Comparison of ENCODE assay signal across 8 cellular contexts in the genomic region with DNA sequence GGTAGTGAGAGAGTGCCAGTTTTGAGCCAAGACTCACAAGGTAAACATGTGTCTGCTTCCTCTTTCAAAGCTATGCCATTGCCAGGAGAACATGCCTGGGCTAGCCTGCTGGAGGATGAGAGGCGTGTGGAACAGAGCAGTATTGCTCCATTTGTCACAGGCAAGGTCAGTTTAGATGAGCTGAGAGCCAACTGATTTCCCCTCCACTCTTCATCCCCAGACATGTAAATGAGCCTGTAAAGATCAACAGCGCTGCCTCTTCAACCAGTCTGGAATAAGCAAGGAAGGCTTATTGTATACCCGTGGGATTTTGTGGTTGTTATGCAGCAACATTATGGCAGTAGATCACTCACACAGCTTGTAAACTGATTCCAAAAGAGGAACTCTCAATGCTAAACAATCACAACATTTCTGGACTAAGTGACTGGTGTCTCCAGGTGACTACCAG. TPM values are rescaled to one million over a fixed set of nuclear protein-coding genes. Genes with fewer than 3 reads are reported as not detected.
DNase-seq lines count a peak whose midpoint lies in the region; ATAC-seq and TF ChIP-seq lines count a peak whose summit lies in the region.

No MANE protein-coding gene starts in this region.

- H3K4me1 ChIP-seq in sigmoid colon, result peaks cover 0 to 7% (median 3%) of the 10 kb centered on the region in 4 donors

- DNase-seq in AG10803 (ENCODE audit: low read depth) (peak; percentile 78), NCI-H187 (lab: John Stamatoyannopoulos, UW) (peak; percentile 38 to 58), dedifferentiated amniotic fluid mesenchymal stem cell (ENCODE audit: extremely low spot score) (peak; percentile 29), NCI-H1048 (lab: John Stamatoyannopoulos, UW) (no peak), sigmoid colon (no peak), CD14-positive monocyte (ENCODE audit: low spot score) (no peak), sciatic nerve (ENCODE audit: low spot score) (no peak)

- H3K27ac ChIP-seq in sigmoid colon, result no peak overlapping the region

- H3K4me3 Mint-ChIP-seq in CD14-positive monocyte, result no peak overlapping the region

- H3K36me3 ChIP-seq in sigmoid colon, result no peaks in the 10 kb centered on the region

- no peak overlapping the region for H3K4me3 ChIP-seq in AG10803 (ENCODE audit: low read length)
- H3K4me3 ChIP-seq in sigmoid colon, result no peak overlapping the region

- H3K27ac Mint-ChIP-seq in CD14-positive monocyte, result no peak overlapping the region

- TF ChIP-seq CTCF in AG10803 (conservative IDR thresholded peaks at IDR 0.05; ENCODE audit: low read length) (no peak), sigmoid colon (IDR thresholded peaks at IDR 0.05) (no peak), CD14-positive monocyte (IDR thresholded peaks at IDR 0.05) (no peak)

- H3K27me3 Mint-ChIP-seq in CD14-positive monocyte (ENCODE audit: low read depth in 3 of 3), result peaks cover 13 to 31% (median 22%) of the 10 kb centered on the region in 3 donors

- peaks cover 0 to 5% (median 0%) of the 10 kb centered on the region in 7 donors for H3K9me3 Mint-ChIP-seq in CD14-positive monocyte

- intact Hi-C loops in sigmoid colon (cut with DNase I) (loop anchor here (10.0 kb wide), 1 partner anchor 1227 kb away; the partner anchor contains the start of gene RICTOR), CD14-positive monocyte (cut with micrococcal nuclease) (no loop called here), sciatic nerve (cut with DNase I) (no loop called here)

- no peaks in the 10 kb centered on the region for H3K4me1 Mint-ChIP-seq in CD14-positive monocyte

- no peaks in the 10 kb centered on the region for H3K27me3 ChIP-seq in sigmoid colon

- no peaks in the 10 kb centered on the region for H3K9me3 ChIP-seq in sigmoid colon

- ATAC-seq in GM21528 (IDR thresholded peaks at IDR 0.05; ENCODE audit: low FRiP score, unreplicated experiment) (peak; percentile 67), sciatic nerve (no peak)

- WGBS in sigmoid colon, 2 donors, result 49 to 57% methylated on average over 3 of the region's 3 CpGs

- no peaks in the 10 kb centered on the region for H3K36me3 Mint-ChIP-seq in CD14-positive monocyte

- TF ChIP-seq EP300 in sigmoid colon (IDR thresholded peaks at IDR 0.05), result no peak

- no peak for TF ChIP-seq POLR2A in sigmoid colon (IDR thresholded peaks at IDR 0.05)

RNA-seq across cellular contexts. Expression of gene GDNF, which starts 8.2 kb away (rescaled TPM):
- total RNA-seq in sigmoid colon (10 to 100 TPM in 1 of 4 donors, 1 to 10 TPM in 3; 4.2 to 16.3 (median 7.9) TPM), sciatic nerve (not detected)
- polyA plus RNA-seq in sigmoid colon (under 1 TPM; under 0.01 to 0.63 (median 0.23) TPM), CD14-positive monocyte (not detected)

Comparison
In these comparisons a context has a peak if more than half of its experiments do, and no peak if none do; other contexts are left out.
1. DNase-seq: peak in AG10803 (single experiment), NCI-H187 (2 of 2) and dedifferentiated amniotic fluid mesenchymal stem cell (single experiment); none in NCI-H1048 (single experiment), sigmoid colon (single experiment), CD14-positive monocyte (single experiment) and sciatic nerve (single experiment).